In genomic region chr10:97740613-97741012, GRCh38 we compare ENCODE assay signal across 27 cellular contexts. TPM values are rescaled to one million over a fixed set of nuclear protein-coding genes. Genes with fewer than 3 reads are reported as not detected.
A peak's percentile ranks its signal among the peaks of the same experiment; 100 is the strongest.
DNase-seq lines count a peak whose midpoint lies in the region; ATAC-seq and TF ChIP-seq lines count a peak whose summit lies in the region.
"Had no signal": no experiment of that assay in that cellular context is flagged by ENCODE, and none has a peak within 500 bp of the region (broad histone marks: within the 10 kb centered on the region; RNA-seq: fewer than 3 reads in every experiment).

No MANE protein-coding gene starts in this region.

- DNase-seq in CD4-positive, alpha-beta T cell, result no peak
- peak; percentile 27 to 54 for DNase-seq in HAP-1 (ENCODE audit: low spot score in 2 of 2)
- DNase-seq in progenitor cell of endocrine pancreas (ENCODE audit: low spot score, unreplicated experiment), result no peak
- DNase-seq in NCI-H2171 treated with DMSO at 0.1 percent for 48 hours (lab: John Stamatoyannopoulos, UW), result no peak
- no peak for DNase-seq in CD1c-positive myeloid dendritic cell (ENCODE audit: extremely low spot score)
- DNase-seq: activated CD4-positive, alpha-beta T cell treated with anti-CD3 and anti-CD28 coated beads, Interleukin-2, amount 10 ng/mL, durations not matched to agents 24 days and 14 days; activated T-cell treated with anti-CD3 and anti-CD28 coated beads, Interleukin-2, amount 50 U/mL, for 24 hours; CD8-positive, alpha-beta memory T cell; DMS153; effector CD4-positive, alpha-beta T cell; H7; midbrain; naive thymus-derived CD8-positive, alpha-beta T cell; NCI-H1694; NCI-H526; SHP77; stimulated activated CD4-positive, alpha-beta T cell treated with anti-CD3 and anti-CD28 coated beads, Interleukin-12 subunit alpha, Interleukin-12 subunit beta, amount 100 ng/mL, for 4 hours; stimulated activated CD4-positive, alpha-beta T cell treated with anti-CD3 and anti-CD28 coated beads, Interleukin-4, amount 100 ng/mL, for 1 hour; upper lobe of right lung had no signal

- CTCF ChIA-PET in CD4-positive, alpha-beta T cell (lab: Charles Lee), result no interaction called here

- POLR2A ChIA-PET in CD4-positive, alpha-beta T cell (lab: Charles Lee), result no interaction called here

- peaks cover 72% of the 10 kb centered on the region for H3K4me1 Mint-ChIP-seq in CD4-positive, alpha-beta T cell (ENCODE audit: low read depth)
- peaks cover 36% of the 10 kb centered on the region for H3K4me1 Mint-ChIP-seq in activated T-helper 17 cell treated with anti-CD3 and anti-CD28 coated beads, Interleukin-2, amount 50 U/mL, for 72 hours
- H3K4me1 Mint-ChIP-seq in progenitor cell of endocrine pancreas (ENCODE audit: low read depth), result peaks cover 12% of the 10 kb centered on the region

- H3K27ac ChIP-seq in CD4-positive, alpha-beta T cell (ENCODE audit: low read depth, low read length), result no peak overlapping the region
- H3K27ac ChIP-seq: KMS-11, parathyroid adenoma, right lobe of liver, upper lobe of right lung, VCaP had no signal

- peaks cover 53% of the 10 kb centered on the region for H3K36me3 ChIP-seq in HAP-1 (replicated peaks)

- no peak overlapping the region for H3K27ac Mint-ChIP-seq in CD4-positive, alpha-beta T cell
- H3K27ac Mint-ChIP-seq in activated T-helper 17 cell treated with anti-CD3 and anti-CD28 coated beads, Interleukin-2, amount 50 U/mL, for 72 hours, result peak overlapping the region; percentile 27
- H3K27ac Mint-ChIP-seq in progenitor cell of endocrine pancreas, result peak overlapping the region; percentile 15
- H3K27ac Mint-ChIP-seq: activated CD4-positive, alpha-beta T cell treated with anti-CD3 and anti-CD28 coated beads, Interleukin-2, amount 10 ng/mL, durations not matched to agents 24 days and 14 days had no signal

- no peak for ATAC-seq in CD4-positive, alpha-beta T cell (ENCODE audit: poor library complexity)
- ATAC-seq in activated T-helper 17 cell treated with anti-CD3 and anti-CD28 coated beads, Interleukin-2, amount 50 U/mL, for 72 hours (replicated peaks), result no peak
- ATAC-seq in HG03521 (IDR thresholded peaks at IDR 0.05; ENCODE audit: unreplicated experiment), result no peak
- ATAC-seq: naive thymus-derived CD8-positive, alpha-beta T cell; Panc1; right lobe of liver; upper lobe of right lung had no signal

- no peak overlapping the region for H3K4me3 ChIP-seq in HAP-1
- H3K4me3 ChIP-seq: right lobe of liver, upper lobe of right lung had no signal

- no peaks in the 10 kb centered on the region for H3K27me3 Mint-ChIP-seq in CD4-positive, alpha-beta T cell
- no peaks in the 10 kb centered on the region for H3K27me3 Mint-ChIP-seq in activated T-helper 17 cell treated with anti-CD3 and anti-CD28 coated beads, Interleukin-2, amount 50 U/mL, for 72 hours
- peaks cover 7% of the 10 kb centered on the region for H3K27me3 Mint-ChIP-seq in progenitor cell of endocrine pancreas
- H3K27me3 Mint-ChIP-seq: activated T-cell treated with anti-CD3 and anti-CD28 coated beads, Interleukin-2, amount 50 U/mL, for 24 hours; naive thymus-derived CD8-positive, alpha-beta T cell had no signal

- peaks cover 82% of the 10 kb centered on the region for H3K36me3 Mint-ChIP-seq in CD4-positive, alpha-beta T cell (ENCODE audit: low read depth)
- H3K36me3 Mint-ChIP-seq in activated T-helper 17 cell treated with anti-CD3 and anti-CD28 coated beads, Interleukin-2, amount 50 U/mL, for 72 hours (ENCODE audit: low read depth), result peaks cover 87% of the 10 kb centered on the region
- peaks cover 20% of the 10 kb centered on the region for H3K36me3 Mint-ChIP-seq in progenitor cell of endocrine pancreas (ENCODE audit: insufficient read depth)

- peak overlapping the region; percentile 42 for H3K4me3 Mint-ChIP-seq in CD4-positive, alpha-beta T cell
- H3K4me3 Mint-ChIP-seq in activated T-helper 17 cell treated with anti-CD3 and anti-CD28 coated beads, Interleukin-2, amount 50 U/mL, for 72 hours, result peak overlapping the region; percentile 26
- H3K4me3 Mint-ChIP-seq in progenitor cell of endocrine pancreas (ENCODE audit: low read depth), result no peak overlapping the region
- H3K4me3 Mint-ChIP-seq: activated T-cell treated with anti-CD3 and anti-CD28 coated beads, Interleukin-2, amount 50 U/mL, for 24 hours had no signal

- in situ Hi-C loops in HAP-1 (cut with MboI; ENCODE audit: low sequenced_read_pairs), result no loop called here

- TF ChIP-seq CTCF in CD4-positive, alpha-beta T cell (IDR thresholded peaks at IDR 0.05), result no peak
- no peak for TF ChIP-seq CTCF in progenitor cell of endocrine pancreas (IDR thresholded peaks at IDR 0.05; ENCODE audit: unreplicated experiment)

- H3K9me3 Mint-ChIP-seq in CD4-positive, alpha-beta T cell, result no peaks in the 10 kb centered on the region
- no peaks in the 10 kb centered on the region for H3K9me3 Mint-ChIP-seq in activated T-helper 17 cell treated with anti-CD3 and anti-CD28 coated beads, Interleukin-2, amount 50 U/mL, for 72 hours
- peaks cover 6% of the 10 kb centered on the region for H3K9me3 Mint-ChIP-seq in progenitor cell of endocrine pancreas (ENCODE audit: low read depth)
- H3K9me3 Mint-ChIP-seq: activated T-cell treated with anti-CD3 and anti-CD28 coated beads, Interleukin-2, amount 50 U/mL, for 24 hours; CD8-positive, alpha-beta memory T cell; naive thymus-derived CD8-positive, alpha-beta T cell had no signal

- no peaks in the 10 kb centered on the region for H3K27me3 ChIP-seq in CD4-positive, alpha-beta T cell (ENCODE audit: control insufficient read depth, insufficient read depth, low read length)
- no peaks in the 10 kb centered on the region for H3K27me3 ChIP-seq in HAP-1 (ENCODE audit: low read depth)
- H3K27me3 ChIP-seq: right lobe of liver, upper lobe of right lung had no signal

- H3K4me1 ChIP-seq in HAP-1, result peaks cover 6% of the 10 kb centered on the region

- intact Hi-C loops in CD4-positive, alpha-beta T cell (cut with DNase I, micrococcal nuclease), result no loop called here

- H3K9me3 ChIP-seq in CD4-positive, alpha-beta T cell (ENCODE audit: control insufficient read depth, low read length), result no peaks in the 10 kb centered on the region
- no peaks in the 10 kb centered on the region for H3K9me3 ChIP-seq in HAP-1
- H3K9me3 ChIP-seq: right lobe of liver, upper lobe of right lung had no signal

RNA-seq across cellular contexts. Expression of gene ZFYVE27, which starts 3.7 kb away (rescaled TPM):
- total RNA-seq in CD4-positive, alpha-beta T cell, result 10 to 100 TPM; 58.4 to 60.6 TPM
- 10 to 100 TPM; 31.1 to 36.8 TPM for total RNA-seq in activated T-helper 17 cell treated with anti-CD3 and anti-CD28 coated beads, Interleukin-2, amount 50 U/mL, for 72 hours
- 43.4 and 44.2 TPM in 2 replicates for total RNA-seq in progenitor cell of endocrine pancreas

RNA-seq across cellular contexts. Expression of gene MARVELD1, which starts 27.1 kb away (rescaled TPM):
- under 1 TPM; 0.52 to 0.89 TPM for total RNA-seq in CD4-positive, alpha-beta T cell
- total RNA-seq in activated T-helper 17 cell treated with anti-CD3 and anti-CD28 coated beads, Interleukin-2, amount 50 U/mL, for 72 hours, result 1 to 10 TPM; 2.0 TPM
- total RNA-seq in progenitor cell of endocrine pancreas, result 14.3 and 14.7 TPM in 2 replicates

RNA-seq across cellular contexts. Expression of gene SFRP5, which starts 31.2 kb away (rescaled TPM):
- total RNA-seq in CD4-positive, alpha-beta T cell, result not detected
- not detected for total RNA-seq in activated T-helper 17 cell treated with anti-CD3 and anti-CD28 coated beads, Interleukin-2, amount 50 U/mL, for 72 hours
- 73.1 and 81.0 TPM in 2 replicates for total RNA-seq in progenitor cell of endocrine pancreas
- total RNA-seq: activated CD4-positive, alpha-beta T cell treated with anti-CD3 and anti-CD28 coated beads, Interleukin-2, amount 10 ng/mL, durations not matched to agents 24 days and 14 days; CD8-positive, alpha-beta memory T cell; epithelial cell of proximal tubule had no signal

RNA-seq across cellular contexts. Expression of gene AVPI1, which starts 53.6 kb away (rescaled TPM):
- 10 to 100 TPM; 10.7 to 11.6 TPM for total RNA-seq in CD4-positive, alpha-beta T cell
- 1 to 10 TPM; 1.5 to 1.9 TPM for total RNA-seq in activated T-helper 17 cell treated with anti-CD3 and anti-CD28 coated beads, Interleukin-2, amount 50 U/mL, for 72 hours
- 4.3 TPM in 2 replicates for total RNA-seq in progenitor cell of endocrine pancreas

Comparison
In these comparisons a context has a peak if more than half of its experiments do, and no peak if none do; other contexts are left out.
1. DNase-seq: peak in HAP-1 (2 of 2); none in CD4-positive, alpha-beta T cell (0 of 10), progenitor cell of endocrine pancreas (single experiment), NCI-H2171 treated with DMSO at 0.1 percent for 48 hours (single experiment) and CD1c-positive myeloid dendritic cell (single experiment).
2. RNA of gene SFRP5, which starts 31.2 kb away (total RNA-seq): 73.1 to 81.0 TPM in progenitor cell of endocrine pancreas; not detected in CD4-positive, alpha-beta T cell and not detected in activated T-helper 17 cell treated with anti-CD3 and anti-CD28 coated beads, Interleukin-2, amount 50 U/mL, for 72 hours; every median in the first group is over 10 times any median in the second.